In the genomic region with DNA sequence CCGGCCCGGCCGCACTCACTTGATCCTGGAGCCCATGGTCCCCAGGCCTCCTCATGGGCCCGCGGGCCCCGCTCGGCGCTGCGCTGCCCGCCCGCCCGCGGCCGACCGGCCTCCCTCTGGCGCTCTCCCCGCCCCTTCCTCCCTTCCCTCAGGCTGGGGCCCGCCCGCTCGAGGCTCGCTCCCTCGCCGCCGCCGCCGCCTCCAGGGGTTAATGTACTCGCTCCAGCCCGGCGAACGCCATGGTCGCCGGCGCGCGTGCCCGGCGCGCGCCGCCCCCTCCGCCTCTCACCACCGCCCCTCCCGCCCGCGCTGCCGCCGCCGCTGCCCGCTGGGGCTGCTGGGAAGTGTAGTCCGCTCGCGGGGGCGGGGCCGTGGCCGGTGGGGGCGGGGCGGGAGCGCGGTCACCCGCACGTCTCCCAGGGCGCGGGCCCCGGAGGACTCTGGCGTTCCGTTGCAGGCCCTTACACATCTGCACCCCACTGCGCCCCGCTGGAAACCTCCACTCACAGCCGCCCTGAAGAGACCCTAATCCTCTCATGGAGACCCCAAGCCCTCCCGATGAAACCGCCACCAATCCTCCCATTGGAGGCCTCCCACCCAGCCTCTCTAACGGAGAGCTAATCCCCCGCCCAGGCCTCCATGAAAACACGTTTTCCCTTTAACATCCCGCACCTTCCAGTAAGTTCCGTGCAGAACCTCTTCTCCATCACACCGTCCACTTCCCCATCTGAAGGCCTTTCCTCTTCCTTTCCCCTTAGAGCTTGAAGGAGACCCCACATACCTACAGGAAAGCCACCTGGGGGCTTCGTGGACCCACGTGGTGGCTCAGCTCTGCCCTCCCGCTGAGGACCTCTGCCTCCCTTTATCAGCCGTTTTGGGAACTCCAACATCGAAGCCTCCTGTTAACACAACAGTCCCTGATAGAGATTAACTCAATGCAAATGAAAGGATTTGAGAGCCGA, we compare ENCODE assay signal across 8 cellular contexts. TPM values are rescaled to one million over a fixed set of nuclear protein-coding genes. Genes with fewer than 3 reads are reported as not detected.
DNase-seq lines count a peak whose midpoint lies in the region; TF ChIP-seq lines count a peak whose summit lies in the region.

A gene with protein sequence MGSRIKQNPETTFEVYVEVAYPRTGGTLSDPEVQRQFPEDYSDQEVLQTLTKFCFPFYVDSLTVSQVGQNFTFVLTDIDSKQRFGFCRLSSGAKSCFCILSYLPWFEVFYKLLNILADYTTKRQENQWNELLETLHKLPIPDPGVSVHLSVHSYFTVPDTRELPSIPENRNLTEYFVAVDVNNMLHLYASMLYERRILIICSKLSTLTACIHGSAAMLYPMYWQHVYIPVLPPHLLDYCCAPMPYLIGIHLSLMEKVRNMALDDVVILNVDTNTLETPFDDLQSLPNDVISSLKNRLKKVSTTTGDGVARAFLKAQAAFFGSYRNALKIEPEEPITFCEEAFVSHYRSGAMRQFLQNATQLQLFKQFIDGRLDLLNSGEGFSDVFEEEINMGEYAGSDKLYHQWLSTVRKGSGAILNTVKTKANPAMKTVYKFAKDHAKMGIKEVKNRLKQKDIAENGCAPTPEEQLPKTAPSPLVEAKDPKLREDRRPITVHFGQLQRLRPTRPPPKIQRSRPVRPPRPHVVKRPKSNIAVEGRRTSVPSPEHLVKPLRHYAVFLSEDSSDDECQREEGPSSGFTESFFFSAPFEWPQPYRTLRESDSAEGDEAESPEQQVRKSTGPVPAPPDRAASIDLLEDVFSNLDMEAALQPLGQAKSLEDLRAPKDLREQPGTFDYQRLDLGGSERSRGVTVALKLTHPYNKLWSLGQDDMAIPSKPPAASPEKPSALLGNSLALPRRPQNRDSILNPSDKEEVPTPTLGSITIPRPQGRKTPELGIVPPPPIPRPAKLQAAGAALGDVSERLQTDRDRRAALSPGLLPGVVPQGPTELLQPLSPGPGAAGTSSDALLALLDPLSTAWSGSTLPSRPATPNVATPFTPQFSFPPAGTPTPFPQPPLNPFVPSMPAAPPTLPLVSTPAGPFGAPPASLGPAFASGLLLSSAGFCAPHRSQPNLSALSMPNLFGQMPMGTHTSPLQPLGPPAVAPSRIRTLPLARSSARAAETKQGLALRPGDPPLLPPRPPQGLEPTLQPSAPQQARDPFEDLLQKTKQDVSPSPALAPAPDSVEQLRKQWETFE (minus strand): TSS at position 257 of the 962 bp plus-strand sequence. CDS start 221 bp downstream, at position 36.

- peak within 1 kb of the TSS; percentile 90 for H3K4me3 Mint-ChIP-seq in activated naive CD8-positive, alpha-beta T cell

- no peaks in the 10 kb centered on the region for H3K9me3 Mint-ChIP-seq in activated naive CD8-positive, alpha-beta T cell (ENCODE audit: low read depth)

- H3K36me3 ChIP-seq in ovary, result no peaks in the 10 kb centered on the region
- H3K36me3 ChIP-seq in thymus (ENCODE audit: control insufficient read depth, insufficient read depth), result no peaks in the 10 kb centered on the region

- no peak for TF ChIP-seq CTCF in ovary (IDR thresholded peaks at IDR 0.05)

- H3K27me3 ChIP-seq in ovary, result no peaks in the 10 kb centered on the region
- no peaks in the 10 kb centered on the region for H3K27me3 ChIP-seq in thymus (ENCODE audit: control insufficient read depth, insufficient read depth)

- WGBS in ovary, 3 donors, result 6 to 12% (median 9%) methylated on average over 40 to 83 of the region's 83 CpGs
- WGBS in thymus, result 8% methylated on average over 83 of the region's 83 CpGs

- H3K4me3 ChIP-seq in ovary (peak within 1 kb of the TSS; percentile 78), thymus (ENCODE audit: low read length) (peak within 1 kb of the TSS; percentile 91)

- H3K9me3 ChIP-seq in ovary (no peaks in the 10 kb centered on the region), thymus (ENCODE audit: control insufficient read depth) (no peaks in the 10 kb centered on the region)

- CTCF ChIA-PET in HEK293T (lab: Yijun Ruan, JAX), result no interaction called here

- no peaks in the 10 kb centered on the region for H3K36me3 Mint-ChIP-seq in activated naive CD8-positive, alpha-beta T cell

- POLR2A ChIA-PET in HEK293T (lab: Yijun Ruan, JAX), result interaction anchor here (1.3 to 1.5 kb wide), 2 partner anchors 10 to 14 kb away, joined by 4 to 6 read pairs; no protein-coding TSS in a partner anchor

- H3K27ac Mint-ChIP-seq in activated naive CD8-positive, alpha-beta T cell, result peak within 1 kb of the TSS; percentile 87

- DNase-seq in GM03348 (ENCODE audit: low spot score) (peak; percentile 99), HEK293T (ENCODE audit: extremely low spot score) (peak; percentile 96), MV-4-11 (lab: John Stamatoyannopoulos, UW) (peak; percentile 73), SKM-1 treated with dmso at 0.1 percent for 144 hours (lab: John Stamatoyannopoulos, UW; ENCODE audit: unreplicated experiment) (peak; percentile 76), head of caudate nucleus (peak; percentile 54 to 95 (median 88)), ovary (peak; percentile 88 to 93 (median 92))

- peaks cover 9% of the 10 kb centered on the region for H3K4me1 ChIP-seq in ovary (ENCODE audit: insufficient read depth)
- H3K4me1 ChIP-seq in thymus (ENCODE audit: control insufficient read depth, insufficient read depth, low read length), result peaks cover 14% of the 10 kb centered on the region

- TF ChIP-seq POLR2A in ovary (IDR thresholded peaks at IDR 0.05), result peak; percentile 23

- no peaks in the 10 kb centered on the region for H3K27me3 Mint-ChIP-seq in activated naive CD8-positive, alpha-beta T cell

- H3K4me1 Mint-ChIP-seq in activated naive CD8-positive, alpha-beta T cell (ENCODE audit: low read depth), result peaks cover 36% of the 10 kb centered on the region

- TF ChIP-seq EP300 in ovary (IDR thresholded peaks at IDR 0.05), result no peak

- intact Hi-C loops in head of caudate nucleus (cut with DNase I), result no loop called here
- intact Hi-C loops in ovary (cut with DNase I), result no loop called here

- H3K27ac ChIP-seq in ovary (peak within 1 kb of the TSS in 1 of 2 donors; percentile 45), thymus (ENCODE audit: low read depth) (peak within 1 kb of the TSS; percentile 59)

TF ChIP-seq in HEK293T, 16 proteins besides CTCF, POLR2A, EP300 and RAD21:
- TF ChIP-seq L3MBTL2 (conservative IDR thresholded peaks at IDR 0.05), result peak; percentile 87
- TF ChIP-seq FOXA1 (IDR thresholded peaks at IDR 0.05), result no peak

RNA-seq across cellular contexts. Expression of the gene that starts here (rescaled TPM):
- total RNA-seq in ovary, result 10 to 100 TPM; 11.6 to 24.5 (median 18.7) TPM
- polyA plus RNA-seq in ovary (10 to 100 TPM; 10.4 to 12.9 TPM), thymus (9.2 TPM)
